Comparison of ENCODE assay signal across 10 cellular contexts in genomic region chr4:89753601-89754066, GRCh38.
DNase-seq lines count a peak whose midpoint lies in the region; ATAC-seq and TF ChIP-seq lines count a peak whose summit lies in the region.
"Had no signal": no experiment of that assay in that cellular context is flagged by ENCODE, and none has a peak within 500 bp of the region (broad histone marks: within the 10 kb centered on the region; RNA-seq: fewer than 3 reads in every experiment).

No MANE protein-coding gene starts in this region.

- 11% methylated on average over 5 of the region's 5 CpGs for WGBS in suprapubic skin

- H3K4me3 ChIP-seq in WI38 (ENCODE audit: low read depth, low read length) (peak overlapping the region; percentile 4; the same call in 1 of the 2 replicates), suprapubic skin (no peak overlapping the region)

- no peaks in the 10 kb centered on the region for H3K9me3 ChIP-seq in suprapubic skin

- no peak for ATAC-seq in HG03108 (IDR thresholded peaks at IDR 0.05; ENCODE audit: unreplicated experiment)

- no peak for TF ChIP-seq CTCF in WI38 (IDR thresholded peaks at IDR 0.05; ENCODE audit: low read depth, low read length)
- no peak for TF ChIP-seq CTCF in suprapubic skin (IDR thresholded peaks at IDR 0.05)

- TF ChIP-seq EP300 in suprapubic skin (IDR thresholded peaks at IDR 0.05), result no peak

- no peak for TF ChIP-seq POLR2A in suprapubic skin (IDR thresholded peaks at IDR 0.05)

- peaks cover 11% of the 10 kb centered on the region for H3K4me1 ChIP-seq in suprapubic skin

- H3K36me3 ChIP-seq in suprapubic skin, result no peaks in the 10 kb centered on the region

- DNase-seq in HS-5 (ENCODE audit: low read depth) (peak; percentile 96), inferior parietal cortex (ENCODE audit: extremely low spot score) (peak; percentile 68), suprapubic skin (ENCODE audit: low spot score in 2 of 2) (no peak), NCI-H526 treated with DMSO at 0.1 percent for 48 hours (lab: John Stamatoyannopoulos, UW) (no peak), T-helper 2 cell (no peak)
- DNase-seq: activated naive CD8-positive, alpha-beta T cell treated with anti-CD3 and anti-CD28 coated beads, Interleukin-2, amount 10 ng/mL, durations not matched to agents 7 days and 5 days; NCI-H526; stimulated activated CD4-positive, alpha-beta T cell treated with anti-CD3 and anti-CD28 coated beads, Interleukin-12 subunit alpha, Interleukin-12 subunit beta, amount 100 ng/mL, for 4 hours had no signal

- no peaks in the 10 kb centered on the region for H3K27me3 ChIP-seq in suprapubic skin

- peak overlapping the region; percentile 82 for H3K27ac ChIP-seq in suprapubic skin

Comparison
In these comparisons a context has a peak if more than half of its experiments do, and no peak if none do; other contexts are left out.
1. DNase-seq: peak in HS-5 (single experiment) and inferior parietal cortex (single experiment); none in suprapubic skin (0 of 2), NCI-H526 treated with DMSO at 0.1 percent for 48 hours (single experiment) and T-helper 2 cell (0 of 5).